ENCODE assay signal across 9 cellular contexts in genomic region chr5:1737790-1738405, GRCh38.
DNase-seq lines count a peak whose midpoint lies in the region; ATAC-seq, FAIRE-seq and TF ChIP-seq lines count a peak whose summit lies in the region.
"Had no signal": no experiment of that assay in that cellular context is flagged by ENCODE, and none has a peak within 500 bp of the region (broad histone marks: within the 10 kb centered on the region; RNA-seq: fewer than 3 reads in every experiment).

No MANE protein-coding gene starts in this region.

- H3K9ac ChIP-seq in keratinocyte (ENCODE audit: control insufficient read depth, extremely low read depth, insufficient read depth, low read length) = no peak overlapping the region
- H3K9ac ChIP-seq: BLaER1 had no signal

- H3K27me3 ChIP-seq in HAP-1 (ENCODE audit: low read depth) (peaks cover 11% of the 10 kb centered on the region; the same call in 1 of the 2 replicates), keratinocyte (ENCODE audit: control insufficient read depth, extremely low read depth, insufficient read depth, low read length) (no peaks in the 10 kb centered on the region)
- H3K27me3 ChIP-seq: BLaER1 had no signal

- H3K9me3 ChIP-seq in HAP-1 (no peaks in the 10 kb centered on the region), keratinocyte (ENCODE audit: control insufficient read depth, low read depth, low read length) (no peaks in the 10 kb centered on the region)

- H3K27ac Mint-ChIP-seq in activated naive CD4-positive, alpha-beta T cell treated with anti-CD3 and anti-CD28 coated beads, Interleukin-2, amount 50 U/mL, for 72 hours = no peak overlapping the region

- DNase-seq in NCI-H1105 treated with DMSO at 0.1 percent for 48 hours (lab: John Stamatoyannopoulos, UW) (peak; percentile 2), NCI-H1105 (lab: John Stamatoyannopoulos, UW) (no peak), HAP-1 (ENCODE audit: low spot score in 2 of 2) (peak; percentile 3 to 48), NOMO-1 treated with DMSO at 0.1 percent for 48 hours (lab: John Stamatoyannopoulos, UW; ENCODE audit: unreplicated experiment) (peak; percentile 44), keratinocyte (ENCODE audit: low read depth, low spot score) (peak; percentile 11), ureter (ENCODE audit: low spot score) (peak; percentile 28), sciatic nerve (ENCODE audit: low spot score) (no peak)
- DNase-seq in activated naive CD4-positive, alpha-beta T cell treated with anti-CD3 and anti-CD28 coated beads, Interleukin-2, amount 50 U/mL, for 72 hours (ENCODE audit: low spot score in 2 of 2) = peak; percentile 48 to 53

- dilution Hi-C loops in keratinocyte (cut with MboI; ENCODE audit: extremely low pct_ligation_motif_present, low sequenced_read_pairs) = no loop called here

- ATAC-seq in activated naive CD4-positive, alpha-beta T cell treated with anti-CD3 and anti-CD28 coated beads, Interleukin-2, amount 50 U/mL, for 72 hours = peak; percentile 88 to 89
- ATAC-seq in sciatic nerve = no peak

- peak; percentile 90 for FAIRE-seq in keratinocyte (lab: Jason Lieb, UNC)

- H3K79me2 ChIP-seq in keratinocyte (ENCODE audit: control insufficient read depth, insufficient read depth, low read length) = no peaks in the 10 kb centered on the region

- peaks cover 6% of the 10 kb centered on the region in 2 donors for H3K36me3 Mint-ChIP-seq in activated naive CD4-positive, alpha-beta T cell treated with anti-CD3 and anti-CD28 coated beads, Interleukin-2, amount 50 U/mL, for 72 hours

- no peak overlapping the region for H2AFZ ChIP-seq in keratinocyte (ENCODE audit: control insufficient read depth, low read length)

- intact Hi-C loops in sciatic nerve (cut with DNase I) = no loop called here

- H3K4me1 ChIP-seq in HAP-1 = no peaks in the 10 kb centered on the region
- H3K4me1 ChIP-seq in keratinocyte (ENCODE audit: control insufficient read depth, extremely low read depth, insufficient read depth, low read length) = no peaks in the 10 kb centered on the region
- H3K4me1 ChIP-seq: BLaER1 had no signal

- H3K4me3 ChIP-seq in HAP-1 (no peak overlapping the region), keratinocyte (ENCODE audit: control insufficient read depth in 2 of 3, extremely low read depth in 1 of 3, insufficient read depth in 2 of 3, low read depth in 1 of 3, low read length in 3 of 3) (no peak overlapping the region)
- H3K4me3 ChIP-seq: BLaER1 had no signal

- H3K9me1 ChIP-seq in keratinocyte (ENCODE audit: control insufficient read depth, extremely low read depth, insufficient read depth, low read length) = no peaks in the 10 kb centered on the region

- TF ChIP-seq CTCF in keratinocyte (optimal IDR thresholded peaks at IDR 0.05 in 1 of 3, IDR thresholded peaks at IDR 0.05 in 1 of 3, conservative IDR thresholded peaks at IDR 0.05 in 1 of 3; ENCODE audit: extremely low read depth in 1 of 3, insufficient read depth in 2 of 3, low read length in 3 of 3) = peak; percentile 68 to 80 (median 76)

- in situ Hi-C loops in HAP-1 (cut with MboI; ENCODE audit: low sequenced_read_pairs) = no loop called here

- H3K4me2 ChIP-seq in keratinocyte (ENCODE audit: control insufficient read depth, extremely low read depth, insufficient read depth, low read depth, low read length) = no peak overlapping the region
- H3K4me2 ChIP-seq: BLaER1 had no signal

- H3K36me3 ChIP-seq in HAP-1 (replicated peaks) = no peaks in the 10 kb centered on the region
- H3K36me3 ChIP-seq in keratinocyte (ENCODE audit: control insufficient read depth in 2 of 2, extremely low read depth in 1 of 2, insufficient read depth in 2 of 2, low read length in 2 of 2) = no peaks in the 10 kb centered on the region
- H3K36me3 ChIP-seq: BLaER1 had no signal

- H3K9me3 Mint-ChIP-seq in activated naive CD4-positive, alpha-beta T cell treated with anti-CD3 and anti-CD28 coated beads, Interleukin-2, amount 50 U/mL, for 72 hours = peaks cover 8 to 11% of the 10 kb centered on the region in 2 donors

- H3K27ac ChIP-seq in keratinocyte (ENCODE audit: control insufficient read depth, insufficient read depth, low read length) = no peak overlapping the region
- H3K27ac ChIP-seq: BLaER1 had no signal

- no peaks in the 10 kb centered on the region for H4K20me1 ChIP-seq in keratinocyte (ENCODE audit: control insufficient read depth, extremely low read depth, insufficient read depth, low read length)
- H4K20me1 ChIP-seq: BLaER1 had no signal

Comparison
In these comparisons a context has a peak if more than half of its experiments do, and no peak if none do; other contexts are left out.
1. DNase-seq: peak in NCI-H1105 treated with DMSO at 0.1 percent for 48 hours (single experiment), HAP-1 (2 of 2), NOMO-1 treated with DMSO at 0.1 percent for 48 hours (single experiment), activated naive CD4-positive, alpha-beta T cell treated with anti-CD3 and anti-CD28 coated beads, Interleukin-2, amount 50 U/mL, for 72 hours (2 of 2), keratinocyte (single experiment) and ureter (single experiment); none in NCI-H1105 (single experiment) and sciatic nerve (single experiment).